21 cellular contexts compared by ENCODE assay signal in the genomic region with DNA sequence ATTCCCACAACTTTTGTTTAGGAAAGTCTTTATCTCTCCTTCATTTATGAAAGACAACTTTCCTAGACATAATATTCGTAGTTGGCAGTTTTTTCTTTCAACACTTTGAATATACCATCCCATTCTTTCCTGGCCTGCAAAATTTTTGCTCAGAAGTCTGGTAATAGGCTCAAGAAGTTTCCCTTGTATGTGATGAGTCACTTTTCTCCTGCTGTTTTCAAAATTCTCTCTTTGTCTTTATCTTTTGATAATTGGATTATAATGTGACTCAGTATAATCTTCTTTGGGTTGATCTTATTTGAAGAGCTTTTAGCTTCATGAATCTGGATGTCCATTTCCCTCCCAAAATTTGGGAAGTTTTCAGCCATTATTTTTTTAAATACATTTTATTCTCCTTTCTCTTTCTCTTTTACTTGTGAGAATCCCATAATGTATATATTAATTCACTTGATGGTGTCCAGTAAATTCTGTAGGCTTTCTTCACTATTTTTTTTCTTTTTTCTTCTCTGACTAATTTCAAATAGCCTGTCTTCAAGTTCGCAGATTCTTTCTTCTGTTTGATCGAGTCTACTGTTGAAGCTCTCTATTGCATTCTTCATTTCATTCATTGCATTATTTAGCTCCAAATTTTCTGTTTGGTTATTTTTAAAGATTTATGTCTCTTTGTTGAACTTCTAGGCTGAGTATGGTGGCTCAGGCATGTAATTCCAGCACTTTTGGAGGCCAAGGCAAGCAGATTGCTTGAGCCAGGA. TPM values are rescaled to one million over a fixed set of nuclear protein-coding genes. Genes with fewer than 3 reads are reported as not detected.
DNase-seq lines count a peak whose midpoint lies in the region; ATAC-seq, FAIRE-seq and TF ChIP-seq lines count a peak whose summit lies in the region.
"Had no signal": no experiment of that assay in that cellular context is flagged by ENCODE, and none has a peak within 500 bp of the region (broad histone marks: within the 10 kb centered on the region; RNA-seq: fewer than 3 reads in every experiment).

No MANE protein-coding gene starts in this region.

- TF ChIP-seq POLR2A in A549 (IDR thresholded peaks at IDR 0.05; ENCODE audit: low read length) (no peak), IMR-90 (IDR thresholded peaks at IDR 0.05; ENCODE audit: low read depth, low read length) (no peak)

- H3K9me1 ChIP-seq in IMR-90 (ENCODE audit: insufficient read depth, low read length): no peaks in the 10 kb centered on the region

- H3K79me1 ChIP-seq in IMR-90 (ENCODE audit: low read depth in 1 of 2, low read length in 2 of 2): no peaks in the 10 kb centered on the region

- 0 out of 3 replicates have a peak overlapping the region, but pooled peaks have one; percentile 32 for H2BK15ac ChIP-seq in IMR-90 (ENCODE audit: low read depth, low read length)

- H3K18ac ChIP-seq in IMR-90 (ENCODE audit: low read depth, low read length): peak overlapping the region; percentile 27; the same call in 1 of the 2 replicates

- WGBS in A549 (ENCODE audit: missing lambda C conversion rate): 18% methylated on average over 3 of the region's 3 CpGs
- no CpG with 5 or more reads among the region's 3 CpGs for WGBS in IMR-90 (ENCODE audit: extremely low coverage in 2 of 2, insufficient read length in 1 of 2), 2 experiments
- WGBS in endodermal cell (ENCODE audit: insufficient coverage in 1 of 2, insufficient read length in 1 of 2), 2 experiments: 66% methylated on average over 3 of the region's 3 CpGs; no CpG with 5 or more reads in 1 of the 2 experiments

- H3K27ac ChIP-seq in A549 (no peak overlapping the region), A673 (ENCODE audit: low read depth, low read length, poor library complexity, severe bottlenecking) (no peak overlapping the region), IMR-90 (ENCODE audit: insufficient read depth, low read length) (no peak overlapping the region), endodermal cell (ENCODE audit: low read depth, low read length) (no peak overlapping the region)
- H3K27ac ChIP-seq: BLaER1 treated with 17β-estradiol and CSF1 and Interleukin-3, amounts not matched to agents 10 nM and 100 nM had no signal

- ATAC-seq in A549: no peak
- ATAC-seq in IMR-90 (ENCODE audit: low read depth): no peak
- no peak for ATAC-seq in GM18502 (IDR thresholded peaks at IDR 0.05; ENCODE audit: poor library complexity, unreplicated experiment)
- no peak for ATAC-seq in HG03520 (IDR thresholded peaks at IDR 0.05; ENCODE audit: unreplicated experiment)
- ATAC-seq: GM23338 had no signal

- H2AK5ac ChIP-seq in IMR-90 (ENCODE audit: low read depth, low read length): peak overlapping the region; percentile 88

- DNase-seq in A549 (ENCODE audit: low read depth in 1 of 2, low spot score in 1 of 2) (no peak), A673 (ENCODE audit: low spot score) (peak; percentile 56), IMR-90 (no peak), endodermal cell (no peak), NCI-H146 (lab: John Stamatoyannopoulos, UW) (no peak)
- DNase-seq: CD4-positive, CD25-positive, alpha-beta regulatory T cell; CD8-positive, alpha-beta memory T cell; COR-L47; DMS 273 treated with DMSO at 0.1 percent for 48 hours; DMS53; DND-41; EL; HCEC 1CT had no signal

- TF ChIP-seq RAD21 in A549 (conservative IDR thresholded peaks at IDR 0.05 in 1 of 2, IDR thresholded peaks at IDR 0.05 in 1 of 2) (no peak), IMR-90 (IDR thresholded peaks at IDR 0.05; ENCODE audit: low read length) (no peak)

- H3K4me1 Mint-ChIP-seq in endodermal cell: no peaks in the 10 kb centered on the region
- H3K4me1 Mint-ChIP-seq: B cell had no signal

- 0 out of 2 replicates have a peak overlapping the region, but pooled peaks have one; percentile 63 for H3K14ac ChIP-seq in IMR-90 (replicated peaks; ENCODE audit: low read depth, low read length)

- no peak overlapping the region for H2AK9ac ChIP-seq in IMR-90 (replicated peaks; ENCODE audit: low read depth, low read length, poor library complexity)

- intact Hi-C loops in A673 (cut with micrococcal nuclease; ENCODE audit: unreplicated experiment): no loop called here
- intact Hi-C loops in IMR-90 (cut with micrococcal nuclease): loop anchor here (10.0 kb wide), 1 partner anchor 679 kb away; no protein-coding TSS in a partner anchor

- H3K4me3 Mint-ChIP-seq in endodermal cell: no peak overlapping the region
- H3K4me3 Mint-ChIP-seq: B cell; CD8-positive, alpha-beta memory T cell; GM23338 had no signal

- TF ChIP-seq CTCF in A549 (IDR thresholded peaks at IDR 0.05): no peak
- no peak for TF ChIP-seq CTCF in A673 (conservative IDR thresholded peaks at IDR 0.05; ENCODE audit: low read depth, low read length)
- no peak for TF ChIP-seq CTCF in IMR-90 (conservative IDR thresholded peaks at IDR 0.05; ENCODE audit: low read depth, low read length)
- TF ChIP-seq CTCF in endodermal cell (conservative IDR thresholded peaks at IDR 0.05): no peak

- H4K5ac ChIP-seq in IMR-90 (ENCODE audit: low read depth, low read length): no peak overlapping the region

- in situ Hi-C loops in IMR-90 (cut with MboI; ENCODE audit: low sequenced_read_pairs): loop anchor here (10.0 kb wide), 1 partner anchor 679 kb away; no protein-coding TSS in a partner anchor

- CTCF ChIA-PET in A549 (lab: Yijun Ruan, JAX) (interaction anchor here (0.9 kb wide), 1 partner anchor 273 kb away, joined by 3 read pairs; no protein-coding TSS in a partner anchor), A673 (lab: Charles Lee) (no interaction called here), IMR-90 (lab: Yijun Ruan, JAX) (no interaction called here)

- H3K4me1 ChIP-seq in A549 (no peaks in the 10 kb centered on the region), A673 (ENCODE audit: insufficient read depth, low read length, poor library complexity, severe bottlenecking) (no peaks in the 10 kb centered on the region), IMR-90 (ENCODE audit: control insufficient read depth, insufficient read depth, low read length) (peaks cover 7% of the 10 kb centered on the region; the same call in 1 of the 2 replicates), endodermal cell (ENCODE audit: control insufficient read depth, insufficient read depth, low read length) (no peaks in the 10 kb centered on the region)

- H2AFZ ChIP-seq in IMR-90 (replicated peaks; ENCODE audit: low read length, poor library complexity): no peak overlapping the region
- H2AFZ ChIP-seq: GM23338 had no signal

- BruUV-seq in A673 (replicated peaks; lab: Mats Ljungman, UMichigan) (no TSS peak), IMR-90 (replicated peaks; lab: Mats Ljungman, UMichigan) (no TSS peak)

- no peaks in the 10 kb centered on the region for H3K27me3 Mint-ChIP-seq in endodermal cell (ENCODE audit: insufficient read depth)

- H3K56ac ChIP-seq in IMR-90 (ENCODE audit: extremely low read depth, insufficient read depth, low read length): no peak overlapping the region

- H3K36me3 Mint-ChIP-seq in endodermal cell (ENCODE audit: low read depth): peaks cover 18% of the 10 kb centered on the region
- H3K36me3 Mint-ChIP-seq: CD4-positive, CD25-positive, alpha-beta regulatory T cell had no signal

- H3K27ac Mint-ChIP-seq in endodermal cell: no peak overlapping the region
- H3K27ac Mint-ChIP-seq: B cell; CD4-positive, CD25-positive, alpha-beta regulatory T cell; CD8-positive, alpha-beta memory T cell; GM23338 had no signal

- H4K20me1 ChIP-seq in IMR-90 (ENCODE audit: insufficient read depth, low read length): no peaks in the 10 kb centered on the region
- H4K20me1 ChIP-seq: BLaER1 treated with 17β-estradiol and CSF1 and Interleukin-3, amounts not matched to agents 10 nM and 100 nM had no signal

- H3K9me3 Mint-ChIP-seq in endodermal cell: peaks cover 55% of the 10 kb centered on the region

- H3K27me3 ChIP-seq in A673 (replicated peaks; ENCODE audit: insufficient read depth, low read depth, low read length, poor library complexity) (no peaks in the 10 kb centered on the region), IMR-90 (ENCODE audit: control insufficient read depth, insufficient read depth, low read length) (no peaks in the 10 kb centered on the region), endodermal cell (ENCODE audit: control insufficient read depth, insufficient read depth, low read length, poor library complexity, severe bottlenecking) (no peaks in the 10 kb centered on the region)
- H3K27me3 ChIP-seq: BLaER1 treated with 17β-estradiol and CSF1 and Interleukin-3, amounts not matched to agents 10 nM and 100 nM had no signal

- peak overlapping the region; percentile 63; the same call in 1 of the 2 replicates for H2BK20ac ChIP-seq in IMR-90 (ENCODE audit: low read depth, low read length)

- peak overlapping the region; percentile 62; the same call in 1 of the 2 replicates for H2BK120ac ChIP-seq in IMR-90 (ENCODE audit: low read depth, low read length)

- H3K36me3 ChIP-seq in A673 (ENCODE audit: insufficient read depth, low read length, poor library complexity, severe bottlenecking) (no peaks in the 10 kb centered on the region), IMR-90 (ENCODE audit: control insufficient read depth, insufficient read depth, low read length) (no peaks in the 10 kb centered on the region), endodermal cell (ENCODE audit: control insufficient read depth, insufficient read depth, low read length) (no peaks in the 10 kb centered on the region)

- H3K9ac ChIP-seq in IMR-90 (ENCODE audit: low read depth, low read length) (no peak overlapping the region), endodermal cell (ENCODE audit: extremely low read depth, low read length, poor library complexity, severe bottlenecking) (no peak overlapping the region)
- H3K9ac ChIP-seq: BLaER1 treated with 17β-estradiol and CSF1 and Interleukin-3, amounts not matched to agents 10 nM and 100 nM had no signal

- no peak overlapping the region; a peak in 1 of 4 replicates for H4K8ac ChIP-seq in IMR-90 (ENCODE audit: low read depth in 2 of 2, low read length in 2 of 2)

- H3K4ac ChIP-seq in IMR-90 (ENCODE audit: low read depth, low read length): peak overlapping the region; percentile 66

- dilution Hi-C loops in IMR-90 (cut with HindIII; ENCODE audit: low sequenced_read_pairs, unreplicated experiment): no loop called here

- no peak overlapping the region for H2BK5ac ChIP-seq in IMR-90 (ENCODE audit: low read depth, low read length, poor library complexity, severe bottlenecking)

- H3K4me2 ChIP-seq in A549 (no peak overlapping the region), IMR-90 (ENCODE audit: low read depth, low read length) (no peak overlapping the region)
- H3K4me2 ChIP-seq: BLaER1 treated with 17β-estradiol and CSF1 and Interleukin-3, amounts not matched to agents 10 nM and 100 nM; GM23338 had no signal

- POLR2A ChIA-PET in A549 (lab: Yijun Ruan, JAX) (no interaction called here), A673 (lab: Charles Lee; ENCODE audit: low non-redundant PET) (no interaction called here), IMR-90 (lab: Charles Lee; ENCODE audit: unreplicated experiment) (no interaction called here)

- no peak overlapping the region for H3K23ac ChIP-seq in IMR-90 (ENCODE audit: low read depth, low read length)

- H3K9me3 ChIP-seq in A549 (peaks cover 29% of the 10 kb centered on the region; the same call in 2 of the 3 replicates), A673 (ENCODE audit: low read depth, low read length, poor library complexity, severe bottlenecking) (peaks cover 31% of the 10 kb centered on the region), IMR-90 (ENCODE audit: control insufficient read depth, insufficient read depth, low read length) (peaks cover 12% of the 10 kb centered on the region), endodermal cell (ENCODE audit: control insufficient read depth, low read length) (peaks cover 52% of the 10 kb centered on the region)

- no peak overlapping the region for H4K91ac ChIP-seq in IMR-90 (ENCODE audit: insufficient read depth, low read depth, low read length)

- no peak for FAIRE-seq in A549 (lab: Jason Lieb, UNC)
- FAIRE-seq: GM12891, GM18507, H54 had no signal

- no peak overlapping the region for H3K4me3 ChIP-seq in A549
- H3K4me3 ChIP-seq in A673 (ENCODE audit: low read depth, low read length, poor library complexity, severe bottlenecking): no peak overlapping the region
- H3K4me3 ChIP-seq in IMR-90 (ENCODE audit: insufficient read depth, low read depth, low read length): no peak overlapping the region
- peak overlapping the region; percentile 33 for H3K4me3 ChIP-seq in endodermal cell (ENCODE audit: low read length)
- H3K4me3 ChIP-seq: BLaER1 treated with 17β-estradiol and CSF1 and Interleukin-3, amounts not matched to agents 10 nM and 100 nM; GM23338 had no signal

- no peak for TF ChIP-seq EP300 in A549 (IDR thresholded peaks at IDR 0.05)

RNA-seq across cellular contexts. Expression of gene CKS2, which starts 37.3 kb away (rescaled TPM):
- 475 and 515 TPM in 2 replicates for polyA plus RNA-seq in A549 (2011; rRNA removed)
- polyA plus RNA-seq in A549 (2012; cell fraction: cytosol; rRNA removed): 721 and 865 TPM in 2 replicates
- polyA plus RNA-seq in A549 (2012; cell fraction: nucleus; rRNA removed): 162 and 283 TPM in 2 replicates
- 524 to 660 TPM (median 576 TPM) in 3 replicates for polyA plus RNA-seq in A549 (2017; fragmentation: RNase III; extraction: RNeasy Plus Mini Kit Qiagen cat#74134 plus additional on column Dnase treatment)
- 152 and 236 TPM in 2 replicates for polyA minus RNA-seq in A549 (2011; rRNA and poly(A)+ RNA removed)
- 301 and 344 TPM in 2 replicates for total RNA-seq in A673 (2021)
- total RNA-seq in IMR-90 (2012; rRNA removed): 192 and 322 TPM in 2 replicates
- polyA plus RNA-seq in IMR-90 (2012; rRNA removed): 261 and 325 TPM in 2 replicates
- 28.4 and 79.6 TPM in 2 replicates for polyA plus RNA-seq in IMR-90 (2012; cell fraction: cytosol; rRNA removed)
- 30.5 and 89.8 TPM in 2 replicates for polyA plus RNA-seq in IMR-90 (2012; cell fraction: nucleus; rRNA removed; ENCODE audit: low replicate concordance)
- total RNA-seq in endodermal cell: 100 to 1,000 TPM; 163 to 209 TPM
- 377 TPM for polyA plus RNA-seq in endodermal cell (2013, experiment 1 of 2)
- polyA plus RNA-seq in endodermal cell (2013, experiment 2 of 2): 393 TPM

RNA-seq across cellular contexts. Expression of gene SECISBP2, which starts 44.6 kb away (rescaled TPM):
- polyA plus RNA-seq in A549 (2011; rRNA removed) (39.0 and 43.4 TPM in 2 replicates), A549 (2017; fragmentation: RNase III; extraction: RNeasy Plus Mini Kit Qiagen cat#74134 plus additional on column Dnase treatment) (16.3 to 18.3 TPM (median 16.9 TPM) in 3 replicates), IMR-90 (2012; rRNA removed) (14.4 and 16.4 TPM in 2 replicates)
- 11.8 and 12.8 TPM in 2 replicates for polyA plus RNA-seq in A549 (2012; cell fraction: cytosol; rRNA removed)
- polyA plus RNA-seq in A549 (2012; cell fraction: nucleus; rRNA removed): 19.3 and 30.8 TPM in 2 replicates
- 27.4 and 32.8 TPM in 2 replicates for polyA minus RNA-seq in A549 (2011; rRNA and poly(A)+ RNA removed)
- total RNA-seq in A673 (2021) (44.4 and 54.1 TPM in 2 replicates), IMR-90 (2012; rRNA removed) (18.8 and 19.7 TPM in 2 replicates), endodermal cell (10 to 100 TPM; 55.7 to 56.0 TPM)
- 5.2 and 5.9 TPM in 2 replicates for polyA plus RNA-seq in IMR-90 (2012; cell fraction: cytosol; rRNA removed)
- polyA plus RNA-seq in IMR-90 (2012; cell fraction: nucleus; rRNA removed; ENCODE audit: low replicate concordance): 28.0 and 65.2 TPM in 2 replicates
- 56.8 TPM for polyA plus RNA-seq in endodermal cell (2013, experiment 1 of 2)
- polyA plus RNA-seq in endodermal cell (2013, experiment 2 of 2): 48.8 TPM
